In genomic region chr3:58584690-58585004, GRCh38 we compare ENCODE assay signal across 8 cellular contexts. TPM values are rescaled to one million over a fixed set of nuclear protein-coding genes. Genes with fewer than 3 reads are reported as not detected.
A peak's percentile ranks its signal among the peaks of the same experiment; 100 is the strongest.
DNase-seq lines count a peak whose midpoint lies in the region; ATAC-seq lines count a peak whose summit lies in the region.

No MANE protein-coding gene starts in this region.

- no peak overlapping the region for H3K9ac ChIP-seq in iPS-20b (ENCODE audit: low read depth, low read length)

- peak overlapping the region; percentile 62; the same call in 1 of the 2 replicates for H3K4me3 ChIP-seq in iPS-20b (ENCODE audit: low read length)

- no peaks in the 10 kb centered on the region for H3K9me3 ChIP-seq in iPS-20b (ENCODE audit: insufficient read depth, low read depth, low read length)

- H3K9me3 Mint-ChIP-seq in activated T-helper 17 cell treated with anti-CD3 and anti-CD28 coated beads, Interleukin-2, amount 50 U/mL, for 72 hours: no peaks in the 10 kb centered on the region
- H3K9me3 Mint-ChIP-seq in stimulated activated naive CD8-positive, alpha-beta T cell treated with anti-CD3 and anti-CD28 coated beads, Interleukin-15, amount 100 ng/mL, for 72 hours: no peaks in the 10 kb centered on the region

- no peak overlapping the region for H3K27ac Mint-ChIP-seq in activated T-helper 17 cell treated with anti-CD3 and anti-CD28 coated beads, Interleukin-2, amount 50 U/mL, for 72 hours
- H3K27ac Mint-ChIP-seq in stimulated activated naive CD8-positive, alpha-beta T cell treated with anti-CD3 and anti-CD28 coated beads, Interleukin-15, amount 100 ng/mL, for 72 hours: no peak overlapping the region

- H3K27me3 ChIP-seq in iPS-20b (ENCODE audit: insufficient read depth, low read length): peaks cover 47% of the 10 kb centered on the region

- DNase-seq in DMS53 (lab: John Stamatoyannopoulos, UW): peak; percentile 20
- DNase-seq in DMS53 treated with DMSO at 0.1 percent for 48 hours (lab: John Stamatoyannopoulos, UW; ENCODE audit: unreplicated experiment): no peak
- no peak for DNase-seq in stimulated activated naive CD8-positive, alpha-beta T cell treated with anti-CD3 and anti-CD28 coated beads, Interleukin-15, amount 100 ng/mL, for 72 hours
- DNase-seq in amniotic stem cell (lab: John Stamatoyannopoulos, UW): no peak
- no peak for DNase-seq in DMS153 treated with DMSO at 0.1 percent for 48 hours (lab: John Stamatoyannopoulos, UW; ENCODE audit: unreplicated experiment)

- H3K27me3 Mint-ChIP-seq in activated T-helper 17 cell treated with anti-CD3 and anti-CD28 coated beads, Interleukin-2, amount 50 U/mL, for 72 hours: peaks cover 34% of the 10 kb centered on the region
- H3K27me3 Mint-ChIP-seq in stimulated activated naive CD8-positive, alpha-beta T cell treated with anti-CD3 and anti-CD28 coated beads, Interleukin-15, amount 100 ng/mL, for 72 hours: peaks cover 66% of the 10 kb centered on the region

- no peak overlapping the region for H3K27ac ChIP-seq in iPS-20b (ENCODE audit: low read length)

- peaks cover 10% of the 10 kb centered on the region for H3K4me1 Mint-ChIP-seq in activated T-helper 17 cell treated with anti-CD3 and anti-CD28 coated beads, Interleukin-2, amount 50 U/mL, for 72 hours
- H3K4me1 Mint-ChIP-seq in stimulated activated naive CD8-positive, alpha-beta T cell treated with anti-CD3 and anti-CD28 coated beads, Interleukin-15, amount 100 ng/mL, for 72 hours: peaks cover 20% of the 10 kb centered on the region

- no peaks in the 10 kb centered on the region for H3K36me3 Mint-ChIP-seq in activated T-helper 17 cell treated with anti-CD3 and anti-CD28 coated beads, Interleukin-2, amount 50 U/mL, for 72 hours (ENCODE audit: low read depth)

- no peaks in the 10 kb centered on the region for H3K36me3 ChIP-seq in iPS-20b (ENCODE audit: insufficient read depth, low read depth, low read length)

- peak overlapping the region; percentile 88 for H3K4me3 Mint-ChIP-seq in activated T-helper 17 cell treated with anti-CD3 and anti-CD28 coated beads, Interleukin-2, amount 50 U/mL, for 72 hours
- peak overlapping the region; percentile 89 to 90 for H3K4me3 Mint-ChIP-seq in stimulated activated naive CD8-positive, alpha-beta T cell treated with anti-CD3 and anti-CD28 coated beads, Interleukin-15, amount 100 ng/mL, for 72 hours

- peaks cover 14% of the 10 kb centered on the region; the same call in 1 of the 2 replicates for H3K4me1 ChIP-seq in iPS-20b (ENCODE audit: insufficient read depth, low read length)

- ATAC-seq in activated T-helper 17 cell treated with anti-CD3 and anti-CD28 coated beads, Interleukin-2, amount 50 U/mL, for 72 hours (replicated peaks): peak; percentile 20
- ATAC-seq in stimulated activated naive CD8-positive, alpha-beta T cell treated with anti-CD3 and anti-CD28 coated beads, Interleukin-15, amount 100 ng/mL, for 72 hours: peak; percentile 33
- no peak for ATAC-seq in GM18873 (IDR thresholded peaks at IDR 0.05; ENCODE audit: low FRiP score, unreplicated experiment)

RNA-seq across cellular contexts. Expression of gene FAM107A, which starts 7.5 kb away (rescaled TPM):
- not detected for total RNA-seq in activated T-helper 17 cell treated with anti-CD3 and anti-CD28 coated beads, Interleukin-2, amount 50 U/mL, for 72 hours

RNA-seq across cellular contexts. Expression of gene ACOX2, which starts 47.7 kb away (rescaled TPM):
- total RNA-seq in activated T-helper 17 cell treated with anti-CD3 and anti-CD28 coated beads, Interleukin-2, amount 50 U/mL, for 72 hours: not detected
